8 cellular contexts compared by ENCODE assay signal in genomic region chr22:25448435-25449051, GRCh38.
DNase-seq lines count a peak whose midpoint lies in the region; ATAC-seq and TF ChIP-seq lines count a peak whose summit lies in the region.

No MANE protein-coding gene starts in this region.

- H3K4me3 Mint-ChIP-seq in CD14-positive monocyte, result peak overlapping the region; percentile 93

- intact Hi-C loops in CD14-positive monocyte (cut with micrococcal nuclease), result loop anchor here in 1 of 2 donors (5.0 kb wide), 1 partner anchor 86 kb away; no protein-coding TSS in a partner anchor
- intact Hi-C loops in left lung (cut with DNase I), result no loop called here

- DNase-seq in CD14-positive monocyte (ENCODE audit: low spot score) (no peak), NT2/D1 (ENCODE audit: low read depth, low spot score) (no peak), cardiac fibroblast (ENCODE audit: low read depth in 2 of 2) (peak; percentile 26 to 36), left lung (no peak), NCI-H1105 treated with DMSO at 0.1 percent for 48 hours (lab: John Stamatoyannopoulos, UW) (no peak), NCI-H2171 (lab: John Stamatoyannopoulos, UW) (no peak)

- peak overlapping the region; percentile 84 for H3K9ac ChIP-seq in NT2/D1 (ENCODE audit: insufficient read length, low read depth)
- peak overlapping the region; percentile 83 to 98 (median 95) for H3K9ac ChIP-seq in subcutaneous abdominal adipose tissue (ENCODE audit: low read length in 5 of 5)

- H3K4me3 ChIP-seq in NT2/D1 (ENCODE audit: insufficient read length, low read depth) (peak overlapping the region; percentile 67), cardiac fibroblast (replicated peaks in 1 of 2; ENCODE audit: low read depth in 2 of 2, low read length in 2 of 2) (peak overlapping the region; percentile 76 to 86), left lung (peak overlapping the region; percentile 54 to 64), subcutaneous abdominal adipose tissue (ENCODE audit: low read depth in 1 of 5, low read length in 5 of 5) (peak overlapping the region; percentile 82 to 91 (median 88))

- H3K27ac Mint-ChIP-seq in CD14-positive monocyte, result peak overlapping the region; percentile 72 to 92 (median 87)

- H3K36me3 ChIP-seq in NT2/D1 (ENCODE audit: insufficient read depth, insufficient read length, low read length) (peaks cover 11% of the 10 kb centered on the region), left lung (peaks cover 0 to 11% of the 10 kb centered on the region in 2 donors), subcutaneous abdominal adipose tissue (ENCODE audit: control insufficient read depth in 5 of 5, insufficient read depth in 5 of 5, low read length in 5 of 5) (peaks cover 0 to 4% (median 2%) of the 10 kb centered on the region in 5 donors)

- H3K4me1 Mint-ChIP-seq in CD14-positive monocyte, result peaks cover 37% of the 10 kb centered on the region

- no peaks in the 10 kb centered on the region for H3K9me3 ChIP-seq in NT2/D1 (ENCODE audit: insufficient read depth, low read length)
- no peaks in the 10 kb centered on the region for H3K9me3 ChIP-seq in left lung
- no peaks in the 10 kb centered on the region for H3K9me3 ChIP-seq in subcutaneous abdominal adipose tissue (ENCODE audit: control insufficient read depth in 5 of 5, low read length in 5 of 5)

- no peak for TF ChIP-seq CTCF in CD14-positive monocyte (IDR thresholded peaks at IDR 0.05)
- no peak for TF ChIP-seq CTCF in cardiac fibroblast (IDR thresholded peaks at IDR 0.05; ENCODE audit: low read depth, low read length)
- TF ChIP-seq CTCF in left lung (IDR thresholded peaks at IDR 0.05), result no peak

- ATAC-seq in GM19452 (IDR thresholded peaks at IDR 0.05; ENCODE audit: unreplicated experiment), result peak; percentile 28
- peak; percentile 45 for ATAC-seq in left lung

- no peaks in the 10 kb centered on the region for H3K9me3 Mint-ChIP-seq in CD14-positive monocyte

- peak overlapping the region; percentile 54 to 76 for H3K27ac ChIP-seq in left lung
- peak overlapping the region; percentile 85 for H3K27ac ChIP-seq in subcutaneous abdominal adipose tissue (ENCODE audit: low read depth, low read length)

- H3K27me3 Mint-ChIP-seq in CD14-positive monocyte (ENCODE audit: low read depth in 3 of 3), result no peaks in the 10 kb centered on the region

- H3K4me1 ChIP-seq in NT2/D1 (ENCODE audit: insufficient read depth, insufficient read length), result no peaks in the 10 kb centered on the region
- peaks cover 7 to 46% of the 10 kb centered on the region in 2 donors for H3K4me1 ChIP-seq in left lung
- peaks cover 6 to 38% (median 33%) of the 10 kb centered on the region in 5 donors for H3K4me1 ChIP-seq in subcutaneous abdominal adipose tissue (ENCODE audit: control insufficient read depth in 5 of 5, insufficient read depth in 5 of 5, low read length in 5 of 5)

- H3K27me3 ChIP-seq in NT2/D1 (ENCODE audit: insufficient read depth, insufficient read length), result no peaks in the 10 kb centered on the region
- no peaks in the 10 kb centered on the region for H3K27me3 ChIP-seq in left lung
- H3K27me3 ChIP-seq in subcutaneous abdominal adipose tissue (ENCODE audit: control insufficient read depth in 5 of 5, insufficient read depth in 4 of 5, low read length in 5 of 5), result no peaks in the 10 kb centered on the region

- H3K36me3 Mint-ChIP-seq in CD14-positive monocyte, result peaks cover 12 to 19% of the 10 kb centered on the region in 2 donors

Comparison
In these comparisons a context has a peak if more than half of its experiments do, and no peak if none do; other contexts are left out.
1. DNase-seq: peak in cardiac fibroblast (2 of 2); none in CD14-positive monocyte (single experiment), NT2/D1 (single experiment), left lung (0 of 2), NCI-H1105 treated with DMSO at 0.1 percent for 48 hours (single experiment) and NCI-H2171 (single experiment).
2. Peak in every context shown above with its lines, with median percentiles within 50 percentile points of each other: H3K4me3 ChIP-seq.